ENCODE assay signal across 8 cellular contexts in the genomic region with DNA sequence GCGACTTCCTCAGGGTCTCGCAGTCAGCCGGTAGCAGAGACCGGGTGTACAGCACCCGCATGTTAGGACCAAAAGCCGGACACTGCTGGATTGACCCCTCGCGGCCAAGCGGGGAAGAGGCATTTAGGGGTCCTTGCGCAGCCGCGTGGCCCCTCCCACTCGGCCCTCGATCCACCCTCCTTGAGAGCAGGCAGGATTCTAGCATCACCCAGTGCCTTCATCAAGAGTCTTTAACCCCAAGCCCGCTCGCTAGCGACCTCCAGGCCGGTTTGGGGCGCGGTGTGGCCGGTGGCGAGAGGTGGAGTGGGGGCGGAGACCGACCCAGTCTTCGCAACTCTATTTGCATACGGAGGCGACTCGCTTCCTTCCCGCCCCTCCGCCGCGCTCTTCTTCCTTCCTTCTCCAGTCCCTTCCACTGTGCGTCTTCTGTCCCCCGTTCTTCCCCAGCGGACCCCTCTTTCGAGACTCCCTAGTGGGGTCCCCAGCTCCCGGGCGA. TPM values are rescaled to one million over a fixed set of nuclear protein-coding genes. Genes with fewer than 3 reads are reported as not detected.
DNase-seq lines count a peak whose midpoint lies in the region; ATAC-seq and TF ChIP-seq lines count a peak whose summit lies in the region.

A gene with protein sequence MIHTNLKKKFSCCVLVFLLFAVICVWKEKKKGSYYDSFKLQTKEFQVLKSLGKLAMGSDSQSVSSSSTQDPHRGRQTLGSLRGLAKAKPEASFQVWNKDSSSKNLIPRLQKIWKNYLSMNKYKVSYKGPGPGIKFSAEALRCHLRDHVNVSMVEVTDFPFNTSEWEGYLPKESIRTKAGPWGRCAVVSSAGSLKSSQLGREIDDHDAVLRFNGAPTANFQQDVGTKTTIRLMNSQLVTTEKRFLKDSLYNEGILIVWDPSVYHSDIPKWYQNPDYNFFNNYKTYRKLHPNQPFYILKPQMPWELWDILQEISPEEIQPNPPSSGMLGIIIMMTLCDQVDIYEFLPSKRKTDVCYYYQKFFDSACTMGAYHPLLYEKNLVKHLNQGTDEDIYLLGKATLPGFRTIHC (plus strand): TSS at position 384 of the 496 bp plus-strand sequence. CDS start 112,178 bp downstream, outside the sequence.

- peaks cover 17% of the 10 kb centered on the region for H3K36me3 Mint-ChIP-seq in activated T-cell treated with anti-CD3 and anti-CD28 coated beads, Interleukin-2, amount 50 U/mL, for 4 hours (ENCODE audit: insufficient read depth)
- peaks cover 44% of the 10 kb centered on the region for H3K36me3 Mint-ChIP-seq in stimulated activated effector memory CD8-positive, alpha-beta T cell treated with anti-CD3 and anti-CD28 coated beads, Interleukin-12 subunit alpha, Interleukin-12 subunit beta, amount 100 ng/mL, for 72 hours

- H3K79me2 ChIP-seq in OCI-LY3 (ENCODE audit: low read length): peaks cover 48% of the 10 kb centered on the region

- H3K36me3 ChIP-seq in OCI-LY3 (replicated peaks; ENCODE audit: low read depth, low read length) (peaks cover 31% of the 10 kb centered on the region), esophagus squamous epithelium (no peaks in the 10 kb centered on the region)

- H3K27me3 ChIP-seq in OCI-LY3 (ENCODE audit: low read depth, low read length) (no peaks in the 10 kb centered on the region), esophagus squamous epithelium (peaks cover 0 to 87% (median 0%) of the 10 kb centered on the region in 4 donors)

- peak in 2 of 3 experiments; percentile 44 to 88 for DNase-seq in NCI-H1417 (lab: John Stamatoyannopoulos, UW)
- DNase-seq in NCI-H1417 treated with DMSO at 0.1 percent for 48 hours (lab: John Stamatoyannopoulos, UW): no peak
- DNase-seq in activated T-cell treated with anti-CD3 and anti-CD28 coated beads, Interleukin-2, amount 50 U/mL, for 4 hours: peak; percentile 61
- DNase-seq in esophagus squamous epithelium (lab: John Stamatoyannopoulos, UW): peak; percentile 29
- DNase-seq in myocyte (ENCODE audit: low read depth): peak; percentile 62
- peak; percentile 54 to 90 for DNase-seq in stimulated activated effector memory CD8-positive, alpha-beta T cell treated with anti-CD3 and anti-CD28 coated beads, Interleukin-12 subunit alpha, Interleukin-12 subunit beta, amount 100 ng/mL, for 72 hours (ENCODE audit: low spot score in 2 of 2)

- no peaks in the 10 kb centered on the region for H3K27me3 Mint-ChIP-seq in activated T-cell treated with anti-CD3 and anti-CD28 coated beads, Interleukin-2, amount 50 U/mL, for 4 hours (ENCODE audit: low read depth)

- H3K4me1 Mint-ChIP-seq in activated T-cell treated with anti-CD3 and anti-CD28 coated beads, Interleukin-2, amount 50 U/mL, for 4 hours (ENCODE audit: low read depth): peaks cover 33% of the 10 kb centered on the region
- H3K4me1 Mint-ChIP-seq in stimulated activated effector memory CD8-positive, alpha-beta T cell treated with anti-CD3 and anti-CD28 coated beads, Interleukin-12 subunit alpha, Interleukin-12 subunit beta, amount 100 ng/mL, for 72 hours: peaks cover 50% of the 10 kb centered on the region

- H3K27ac Mint-ChIP-seq in stimulated activated effector memory CD8-positive, alpha-beta T cell treated with anti-CD3 and anti-CD28 coated beads, Interleukin-12 subunit alpha, Interleukin-12 subunit beta, amount 100 ng/mL, for 72 hours: peak within 1 kb of the TSS; percentile 95

- peak within 1 kb of the TSS; percentile 80 for H2AFZ ChIP-seq in OCI-LY3 (ENCODE audit: low read depth, low read length)

- no peaks in the 10 kb centered on the region for H3K9me3 Mint-ChIP-seq in activated T-cell treated with anti-CD3 and anti-CD28 coated beads, Interleukin-2, amount 50 U/mL, for 4 hours
- H3K9me3 Mint-ChIP-seq in stimulated activated effector memory CD8-positive, alpha-beta T cell treated with anti-CD3 and anti-CD28 coated beads, Interleukin-12 subunit alpha, Interleukin-12 subunit beta, amount 100 ng/mL, for 72 hours: no peaks in the 10 kb centered on the region

- H3K9ac ChIP-seq in OCI-LY3 (ENCODE audit: low read length): peak within 1 kb of the TSS; percentile 94

- H3K4me3 ChIP-seq in OCI-LY3 (ENCODE audit: low read length) (peak within 1 kb of the TSS; percentile 100), esophagus squamous epithelium (peak within 1 kb of the TSS; percentile 58 to 86 (median 74))

- H4K20me1 ChIP-seq in OCI-LY3 (ENCODE audit: insufficient read depth, low read length): peaks cover 36% of the 10 kb centered on the region

- peak; percentile 58 for ATAC-seq in HG03025 (IDR thresholded peaks at IDR 0.05; ENCODE audit: low FRiP score, unreplicated experiment)
- peak; percentile 39 to 48 for ATAC-seq in activated T-cell treated with anti-CD3 and anti-CD28 coated beads, Interleukin-2, amount 50 U/mL, for 4 hours
- peak; percentile 72 for ATAC-seq in stimulated activated effector memory CD8-positive, alpha-beta T cell treated with anti-CD3 and anti-CD28 coated beads, Interleukin-12 subunit alpha, Interleukin-12 subunit beta, amount 100 ng/mL, for 72 hours

- intact Hi-C loops in esophagus squamous epithelium (cut with DNase I): no loop called here

- 0 to 2% methylated on average over 9 to 26 of the region's 38 CpGs for WGBS in esophagus squamous epithelium, 2 donors

- peak within 1 kb of the TSS; percentile 97 for H3K4me3 Mint-ChIP-seq in activated T-cell treated with anti-CD3 and anti-CD28 coated beads, Interleukin-2, amount 50 U/mL, for 4 hours
- peak within 1 kb of the TSS; percentile 95 for H3K4me3 Mint-ChIP-seq in stimulated activated effector memory CD8-positive, alpha-beta T cell treated with anti-CD3 and anti-CD28 coated beads, Interleukin-12 subunit alpha, Interleukin-12 subunit beta, amount 100 ng/mL, for 72 hours

- TF ChIP-seq POLR2A in esophagus squamous epithelium (IDR thresholded peaks at IDR 0.05): peak in 1 of 4 donors; percentile 73

- peak within 1 kb of the TSS; percentile 58 for H3K27ac ChIP-seq in OCI-LY3 (ENCODE audit: low read length)
- H3K27ac ChIP-seq in esophagus squamous epithelium: peak within 1 kb of the TSS; percentile 76 to 89 (median 83)

- peak within 1 kb of the TSS; percentile 94 for H3K4me2 ChIP-seq in OCI-LY3 (ENCODE audit: low read length)

- peaks cover 12% of the 10 kb centered on the region for H3K4me1 ChIP-seq in OCI-LY3 (ENCODE audit: low read length)
- peaks cover 5 to 55% (median 15%) of the 10 kb centered on the region in 3 donors for H3K4me1 ChIP-seq in esophagus squamous epithelium

- H3K9me3 ChIP-seq in OCI-LY3 (ENCODE audit: insufficient read depth, low read length): no peaks in the 10 kb centered on the region
- no peaks in the 10 kb centered on the region for H3K9me3 ChIP-seq in esophagus squamous epithelium

- TF ChIP-seq CTCF in OCI-LY3 (IDR thresholded peaks at IDR 0.05; ENCODE audit: low read depth, low read length) (peak; percentile 36), esophagus squamous epithelium (IDR thresholded peaks at IDR 0.05) (peak in 3 of 6 experiments; percentile 17 to 20 (median 18))

RNA-seq across cellular contexts. Expression of the gene that starts here (rescaled TPM):
- 100 to 1,000 TPM; 105 to 116 (median 112) TPM for total RNA-seq in activated T-cell treated with anti-CD3 and anti-CD28 coated beads, Interleukin-2, amount 50 U/mL, for 4 hours
- 10 to 100 TPM in 2 of 4 donors, 1 to 10 TPM in 2; 6.0 to 44.2 (median 15.2) TPM for total RNA-seq in esophagus squamous epithelium
- total RNA-seq in myocyte: 2.8 and 11.1 TPM in 2 replicates
- polyA plus RNA-seq in myocyte (2012): 3.0 TPM
